Comparison of ENCODE assay signal across 19 cellular contexts in the genomic region with DNA sequence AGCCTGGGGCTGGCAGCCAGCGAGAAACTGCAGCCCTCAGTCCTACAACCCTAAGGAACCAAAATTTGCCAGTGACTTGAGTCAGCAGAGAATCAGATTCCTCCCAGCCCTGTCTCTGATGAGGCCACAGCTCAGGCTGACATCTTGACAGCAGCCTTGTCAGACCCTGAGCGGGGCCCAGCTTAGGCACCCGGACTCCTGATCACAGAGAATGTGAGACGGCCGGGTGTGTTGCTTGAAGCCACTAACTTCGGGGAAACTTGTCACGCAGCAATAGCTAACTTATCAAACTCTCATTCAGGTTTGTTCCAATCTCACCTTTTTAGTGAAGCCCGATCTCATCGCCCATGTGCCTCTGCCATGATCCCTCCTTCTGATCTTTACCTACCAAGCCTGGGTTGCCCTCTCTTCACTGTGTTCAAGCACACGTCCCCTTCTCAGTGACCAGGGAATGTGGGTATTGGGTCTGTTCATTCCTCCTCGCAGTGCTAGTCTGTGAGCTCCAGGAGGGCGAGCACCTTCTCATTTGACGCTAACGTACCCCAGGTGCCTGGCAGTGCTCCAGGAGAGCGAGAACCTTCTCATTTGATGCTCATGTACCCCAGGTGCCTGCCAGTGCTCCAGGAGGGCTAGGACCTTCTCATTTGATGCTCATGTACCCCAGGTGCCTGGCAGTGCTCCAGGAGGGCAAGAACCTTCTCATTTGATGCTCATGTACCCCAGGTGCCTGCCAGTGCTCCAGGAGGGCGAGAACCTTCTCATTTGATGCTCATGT.
A peak's percentile ranks its signal among the peaks of the same experiment; 100 is the strongest.
DNase-seq lines count a peak whose midpoint lies in the region; ATAC-seq and TF ChIP-seq lines count a peak whose summit lies in the region.
"Had no signal": no experiment of that assay in that cellular context is flagged by ENCODE, and none has a peak within 500 bp of the region (broad histone marks: within the 10 kb centered on the region; RNA-seq: fewer than 3 reads in every experiment).

No MANE protein-coding gene starts in this region.

- ATAC-seq in natural killer cell treated with Interleukin-12 subunit alpha and Interleukin-12 subunit beta and Interleukin-15 and Interleukin-18, amount 100 ng/mL, for 72 hours, result no peak
- ATAC-seq in natural killer cell, result no peak
- no peak for ATAC-seq in stimulated activated memory B cell treated with anti-CD40 and anti-IgM and Interleukin-4, amounts not matched to agents 10 μg/mL and 1 μg/mL and 100 μg/mL, for 72 hours
- ATAC-seq: CD8-positive, alpha-beta T cell had no signal

- TF ChIP-seq CTCF in natural killer cell (IDR thresholded peaks at IDR 0.05), result no peak
- TF ChIP-seq CTCF in GM20000 (IDR thresholded peaks at IDR 0.05; ENCODE audit: extremely low read depth, missing control alignments), result no peak
- TF ChIP-seq CTCF in CD14-positive monocyte (IDR thresholded peaks at IDR 0.05), result no peak

- no peak overlapping the region for H3K27ac Mint-ChIP-seq in natural killer cell treated with Interleukin-12 subunit alpha and Interleukin-12 subunit beta and Interleukin-15 and Interleukin-18, amount 100 ng/mL, for 72 hours
- H3K27ac Mint-ChIP-seq in natural killer cell (no peak overlapping the region), CD14-positive monocyte (no peak overlapping the region)
- H3K27ac Mint-ChIP-seq in stimulated activated memory B cell treated with anti-CD40 and anti-IgM and Interleukin-4, amounts not matched to agents 10 μg/mL and 1 μg/mL and 100 μg/mL, for 72 hours, result no peak overlapping the region
- H3K27ac Mint-ChIP-seq: CD8-positive, alpha-beta T cell had no signal

- no peaks in the 10 kb centered on the region for H3K9me3 Mint-ChIP-seq in natural killer cell treated with Interleukin-12 subunit alpha and Interleukin-12 subunit beta and Interleukin-15 and Interleukin-18, amount 100 ng/mL, for 72 hours
- H3K9me3 Mint-ChIP-seq in natural killer cell (no peaks in the 10 kb centered on the region), CD14-positive monocyte (peaks cover 15 to 38% (median 28%) of the 10 kb centered on the region in 7 donors)
- H3K9me3 Mint-ChIP-seq in stimulated activated memory B cell treated with anti-CD40 and anti-IgM and Interleukin-4, amounts not matched to agents 10 μg/mL and 1 μg/mL and 100 μg/mL, for 72 hours, result no peaks in the 10 kb centered on the region

- no peak overlapping the region for H3K4me3 Mint-ChIP-seq in natural killer cell treated with Interleukin-12 subunit alpha and Interleukin-12 subunit beta and Interleukin-15 and Interleukin-18, amount 100 ng/mL, for 72 hours
- H3K4me3 Mint-ChIP-seq in natural killer cell, result no peak overlapping the region
- no peak overlapping the region for H3K4me3 Mint-ChIP-seq in CD14-positive monocyte
- no peak overlapping the region for H3K4me3 Mint-ChIP-seq in stimulated activated memory B cell treated with anti-CD40 and anti-IgM and Interleukin-4, amounts not matched to agents 10 μg/mL and 1 μg/mL and 100 μg/mL, for 72 hours
- H3K4me3 Mint-ChIP-seq: CD8-positive, alpha-beta T cell had no signal

- peaks cover 0 to 10% of the 10 kb centered on the region in 2 donors for H3K4me1 Mint-ChIP-seq in natural killer cell treated with Interleukin-12 subunit alpha and Interleukin-12 subunit beta and Interleukin-15 and Interleukin-18, amount 100 ng/mL, for 72 hours (ENCODE audit: low read depth in 2 of 2)
- peaks cover 4 to 31% of the 10 kb centered on the region in 2 donors for H3K4me1 Mint-ChIP-seq in natural killer cell
- no peaks in the 10 kb centered on the region for H3K4me1 Mint-ChIP-seq in CD14-positive monocyte
- H3K4me1 Mint-ChIP-seq in stimulated activated memory B cell treated with anti-CD40 and anti-IgM and Interleukin-4, amounts not matched to agents 10 μg/mL and 1 μg/mL and 100 μg/mL, for 72 hours, result no peaks in the 10 kb centered on the region

- H3K36me3 Mint-ChIP-seq in natural killer cell treated with Interleukin-12 subunit alpha and Interleukin-12 subunit beta and Interleukin-15 and Interleukin-18, amount 100 ng/mL, for 72 hours, result no peaks in the 10 kb centered on the region
- no peaks in the 10 kb centered on the region for H3K36me3 Mint-ChIP-seq in natural killer cell
- peaks cover 5 to 11% of the 10 kb centered on the region in 2 donors for H3K36me3 Mint-ChIP-seq in CD14-positive monocyte
- peaks cover 28% of the 10 kb centered on the region for H3K36me3 Mint-ChIP-seq in stimulated activated memory B cell treated with anti-CD40 and anti-IgM and Interleukin-4, amounts not matched to agents 10 μg/mL and 1 μg/mL and 100 μg/mL, for 72 hours
- H3K36me3 Mint-ChIP-seq: CD8-positive, alpha-beta T cell had no signal

- intact Hi-C loops in natural killer cell (cut with micrococcal nuclease) (no loop called here), posterior vena cava (cut with DNase I) (loop anchor here in 1 of 2 donors (5.0 kb wide), 1 partner anchor 415 kb away; no protein-coding TSS in a partner anchor), CD14-positive monocyte (cut with micrococcal nuclease) (no loop called here)

- no peaks in the 10 kb centered on the region for H3K27me3 Mint-ChIP-seq in natural killer cell treated with Interleukin-12 subunit alpha and Interleukin-12 subunit beta and Interleukin-15 and Interleukin-18, amount 100 ng/mL, for 72 hours
- H3K27me3 Mint-ChIP-seq in natural killer cell (ENCODE audit: low read depth in 2 of 2) (no peaks in the 10 kb centered on the region), CD14-positive monocyte (ENCODE audit: low read depth in 3 of 3) (peaks cover 0 to 5% (median 0%) of the 10 kb centered on the region in 3 donors)
- no peaks in the 10 kb centered on the region for H3K27me3 Mint-ChIP-seq in stimulated activated memory B cell treated with anti-CD40 and anti-IgM and Interleukin-4, amounts not matched to agents 10 μg/mL and 1 μg/mL and 100 μg/mL, for 72 hours

- DNase-seq in activated effector memory CD4-positive, alpha-beta T cell treated with anti-CD3 and anti-CD28 coated beads, Interleukin-2, amount 50 U/mL, for 16 hours, result peak; percentile 53
- no peak for DNase-seq in activated effector memory CD4-positive, alpha-beta T cell treated with Interleukin-2 at 50 U/mL for 16 hours
- peak; percentile 31 for DNase-seq in natural killer cell treated with Interleukin-12 subunit alpha and Interleukin-12 subunit beta and Interleukin-15 and Interleukin-18, amount 100 ng/mL, for 72 hours (ENCODE audit: low spot score)
- DNase-seq in natural killer cell, result no peak
- peak; percentile 74 for DNase-seq in posterior vena cava (ENCODE audit: low spot score)
- no peak for DNase-seq in GM20000 (ENCODE audit: low spot score)
- no peak for DNase-seq in CD14-positive monocyte (ENCODE audit: low spot score)
- DNase-seq: 8988T; CD8-positive, alpha-beta T cell; DMS153; IMR-90; NCI-H1092 treated with DMSO at 0.1 percent for 48 hours; NCI-H1436 treated with DMSO at 0.1 percent for 48 hours; NCI-H1930; NCI-H510A treated with DMSO at 0.1 percent for 48 hours; NCI-H774; NK-92 treated with Interleukin-12 subunit alpha and Interleukin-12 subunit beta, amount 100 ng/mL, for 24 hours; SJCRH30 had no signal

Comparison
In these comparisons a context has a peak if more than half of its experiments do, and no peak if none do; other contexts are left out.
1. DNase-seq: peak in activated effector memory CD4-positive, alpha-beta T cell treated with anti-CD3 and anti-CD28 coated beads, Interleukin-2, amount 50 U/mL, for 16 hours (single experiment), natural killer cell treated with Interleukin-12 subunit alpha and Interleukin-12 subunit beta and Interleukin-15 and Interleukin-18, amount 100 ng/mL, for 72 hours (single experiment) and posterior vena cava (single experiment); none in activated effector memory CD4-positive, alpha-beta T cell treated with Interleukin-2 at 50 U/mL for 16 hours (single experiment), natural killer cell (single experiment), GM20000 (single experiment) and CD14-positive monocyte (single experiment).